ENCODE assay signal across 17 cellular contexts in genomic region chr1:111489604-111490003, GRCh38. TPM values are rescaled to one million over a fixed set of nuclear protein-coding genes. Genes with fewer than 3 reads are reported as not detected.
DNase-seq lines count a peak whose midpoint lies in the region; ATAC-seq and TF ChIP-seq lines count a peak whose summit lies in the region.
"Had no signal": no experiment of that assay in that cellular context is flagged by ENCODE, and none has a peak within 500 bp of the region (broad histone marks: within the 10 kb centered on the region; RNA-seq: fewer than 3 reads in every experiment).

No MANE protein-coding gene starts in this region.

- H3K4me3 ChIP-seq in esophagus muscularis mucosa, result no peak overlapping the region
- no peak overlapping the region for H3K4me3 ChIP-seq in lower lobe of right lung
- no peak overlapping the region for H3K4me3 ChIP-seq in testis
- H3K4me3 ChIP-seq in OCI-LY7 (ENCODE audit: low read depth, low read length, poor library complexity, severe bottlenecking), result no peak overlapping the region
- H3K4me3 ChIP-seq: breast epithelium had no signal

- TF ChIP-seq POLR2A in esophagus muscularis mucosa (IDR thresholded peaks at IDR 0.05; ENCODE audit: low read depth), result no peak
- TF ChIP-seq POLR2A in testis (IDR thresholded peaks at IDR 0.05), result no peak

- 81% methylated on average over 4 of the region's 4 CpGs for WGBS in esophagus muscularis mucosa
- 72 to 79% methylated on average over 4 of the region's 4 CpGs for WGBS in testis, 2 donors

- no TSS peak for BruUV-seq in OCI-LY7 (replicated peaks; lab: Mats Ljungman, UMichigan)

- peaks cover 0 to 4% (median 0%) of the 10 kb centered on the region in 4 donors for H3K4me1 ChIP-seq in esophagus muscularis mucosa
- peaks cover 16% of the 10 kb centered on the region for H3K4me1 ChIP-seq in lower lobe of right lung
- no peaks in the 10 kb centered on the region for H3K4me1 ChIP-seq in testis
- no peaks in the 10 kb centered on the region for H3K4me1 ChIP-seq in OCI-LY7 (ENCODE audit: insufficient read depth, low read length, poor library complexity, severe bottlenecking)
- H3K4me1 ChIP-seq: breast epithelium had no signal

- no peaks in the 10 kb centered on the region for H4K20me1 ChIP-seq in OCI-LY7 (ENCODE audit: insufficient read depth, low read length)

- POLR2A ChIA-PET in OCI-LY7 (lab: Charles Lee), result interaction anchor here (1.1 kb wide), 1 partner anchor 14 kb away, joined by 4 read pairs; the partner anchor contains the start of genes ADORA3 and TMIGD3

- ATAC-seq in lower lobe of right lung (peak; percentile 80), GM19035 (IDR thresholded peaks at IDR 0.05; ENCODE audit: unreplicated experiment) (no peak), HG02763 (IDR thresholded peaks at IDR 0.05; ENCODE audit: unreplicated experiment) (no peak)
- ATAC-seq: stimulated activated naive B cell treated with anti-CD40 and anti-IgM and Interleukin-4, amounts not matched to agents 10 μg/mL and 1 μg/mL and 100 μg/mL, for 72 hours had no signal

- H3K9me3 ChIP-seq in esophagus muscularis mucosa, result no peaks in the 10 kb centered on the region
- H3K9me3 ChIP-seq in lower lobe of right lung, result no peaks in the 10 kb centered on the region
- no peaks in the 10 kb centered on the region for H3K9me3 ChIP-seq in testis
- H3K9me3 ChIP-seq in OCI-LY7 (ENCODE audit: low read length), result no peaks in the 10 kb centered on the region
- H3K9me3 ChIP-seq: breast epithelium had no signal

- H3K9me2 ChIP-seq in OCI-LY7 (ENCODE audit: insufficient read depth, low read length), result no peaks in the 10 kb centered on the region

- peak; percentile 32 for DNase-seq in OCI-M1 (lab: John Stamatoyannopoulos, UW)
- DNase-seq in esophagus muscularis mucosa (ENCODE audit: extremely low spot score), result no peak
- no peak for DNase-seq in lower lobe of right lung
- DNase-seq in testis, result peak; percentile 35
- no peak for DNase-seq in SIG-M5 (lab: John Stamatoyannopoulos, UW)
- no peak for DNase-seq in OCI-LY7 (ENCODE audit: low spot score)
- DNase-seq: activated CD4-positive, alpha-beta T cell treated with anti-CD3 and anti-CD28 coated beads, Interleukin-2, amount 50 U/mL, for 1 hour; GDM1; stimulated activated CD4-positive, alpha-beta T cell treated with anti-CD3 and anti-CD28 coated beads, Interleukin-4, amount 100 ng/mL, for 4 hours; stimulated activated naive B cell treated with anti-CD40 and anti-IgM and Interleukin-4, amounts not matched to agents 10 μg/mL and 1 μg/mL and 100 μg/mL, for 72 hours; T-helper 1 cell had no signal

- CTCF ChIA-PET in OCI-LY7 (lab: Charles Lee; ENCODE audit: unreplicated experiment), result no interaction called here

- H3K36me3 ChIP-seq in esophagus muscularis mucosa (no peaks in the 10 kb centered on the region), lower lobe of right lung (no peaks in the 10 kb centered on the region), testis (ENCODE audit: low read depth, missing control alignments) (no peaks in the 10 kb centered on the region), OCI-LY7 (ENCODE audit: insufficient read depth, low read length) (no peaks in the 10 kb centered on the region)
- H3K36me3 ChIP-seq: breast epithelium had no signal

- intact Hi-C loops in esophagus muscularis mucosa (cut with DNase I) (no loop called here), lower lobe of right lung (cut with DNase I) (loop anchor here (10.0 kb wide), 1 partner anchor 275 kb away; no protein-coding TSS in a partner anchor), testis (cut with DNase I; ENCODE audit: low total_unique reads) (loop anchor here (10.0 kb wide), 1 partner anchor 265 kb away; the partner anchor contains the start of gene DDX20), OCI-LY7 (cut with micrococcal nuclease; ENCODE audit: unreplicated experiment) (no loop called here)

- H3K27me3 ChIP-seq in esophagus muscularis mucosa (no peaks in the 10 kb centered on the region), lower lobe of right lung (ENCODE audit: low read depth) (no peaks in the 10 kb centered on the region), testis (no peaks in the 10 kb centered on the region)
- H3K27me3 ChIP-seq: breast epithelium had no signal

- no peak overlapping the region for H3K4me2 ChIP-seq in OCI-LY7 (ENCODE audit: low read length)

- no peak overlapping the region for H2AFZ ChIP-seq in OCI-LY7 (ENCODE audit: low read length)

- H3K79me2 ChIP-seq in OCI-LY7 (ENCODE audit: insufficient read depth, low read depth, low read length), result no peaks in the 10 kb centered on the region

- TF ChIP-seq EP300 in esophagus muscularis mucosa (IDR thresholded peaks at IDR 0.05), result peak; percentile 69

- TF ChIP-seq CTCF in esophagus muscularis mucosa (IDR thresholded peaks at IDR 0.05) (no peak), lower lobe of right lung (IDR thresholded peaks at IDR 0.05) (no peak), testis (IDR thresholded peaks at IDR 0.05) (no peak), OCI-LY7 (conservative IDR thresholded peaks at IDR 0.05; ENCODE audit: low read length) (no peak)

- H3K27ac ChIP-seq in esophagus muscularis mucosa (replicated peaks in 1 of 4), result peak overlapping the region in 3 of 4 donors; percentile 16 to 61 (median 41)
- peak overlapping the region; percentile 70 for H3K27ac ChIP-seq in lower lobe of right lung
- H3K27ac ChIP-seq in testis, result peak overlapping the region in 1 of 2 donors; percentile 38
- H3K27ac ChIP-seq in OCI-LY7 (ENCODE audit: low read depth, low read length, poor library complexity, severe bottlenecking), result no peak overlapping the region
- H3K27ac ChIP-seq: C4-2B had no signal

RNA-seq across cellular contexts. Expression of gene ADORA3, which starts 13.8 kb away (rescaled TPM):
- total RNA-seq in esophagus muscularis mucosa (10 to 100 TPM in 1 of 4 donors, 1 to 10 TPM in 3; 4.9 to 13.3 (median 5.1) TPM), lower lobe of right lung (10.3 TPM), testis (1 to 10 TPM; 2.8 to 3.8 TPM), OCI-LY7 (2022) (0.17 TPM in 1 of 2 replicates, not detected in the other)
- 2.5 TPM for polyA plus RNA-seq in testis (ENCODE audit: insufficient read depth, low read depth, low replicate concordance)
- not detected in 2 replicates for total RNA-seq in OCI-LY7 (2014; rRNA removed; shearing (Covaris generic))
- total RNA-seq: activated T-helper 2 cell treated with anti-CD3 and anti-CD28 coated beads, Interferon-gamma antibody, Interleukin-2, Interleukin-4, amounts not matched to agents 10 μg/mL and 5 μg/mL and 100 μg/mL, durations not matched to agents 14 hours and 24 hours and 36 hours; pulmonary artery endothelial cell had no signal

RNA-seq across cellular contexts. Expression of gene TMIGD3, which starts 13.8 kb away (rescaled TPM):
- total RNA-seq in esophagus muscularis mucosa (1 to 10 TPM; 1.7 to 2.6 (median 2.3) TPM), lower lobe of right lung (9.0 TPM), testis (10 to 100 TPM; 27.6 to 63.6 TPM), OCI-LY7 (2022) (not detected in 2 replicates)
- 148 TPM for polyA plus RNA-seq in testis (ENCODE audit: insufficient read depth, low read depth, low replicate concordance)
- total RNA-seq in OCI-LY7 (2014; rRNA removed; shearing (Covaris generic)), result not detected in 2 replicates
- total RNA-seq: pulmonary artery endothelial cell had no signal

RNA-seq across cellular contexts. Expression of gene C1orf162, which starts 15.8 kb away (rescaled TPM):
- total RNA-seq in esophagus muscularis mucosa (10 to 100 TPM in 3 of 4 donors, 1 to 10 TPM in 1; 7.5 to 23.0 (median 12.2) TPM), lower lobe of right lung (135 TPM), testis (1 to 10 TPM; 5.4 to 6.9 TPM), OCI-LY7 (2022) (1.1 and 1.4 TPM in 2 replicates)
- 15.4 TPM for polyA plus RNA-seq in testis (ENCODE audit: insufficient read depth, low read depth, low replicate concordance)
- total RNA-seq in OCI-LY7 (2014; rRNA removed; shearing (Covaris generic)), result 0.39 and 1.3 TPM in 2 replicates

RNA-seq across cellular contexts. Expression of gene ATP5PB, which starts 40.3 kb away (rescaled TPM):
- total RNA-seq in esophagus muscularis mucosa (100 to 1,000 TPM; 177 to 203 (median 192) TPM), lower lobe of right lung (157 TPM), testis (100 to 1,000 TPM; 183 to 188 TPM), OCI-LY7 (2022) (285 and 303 TPM in 2 replicates)
- polyA plus RNA-seq in testis (ENCODE audit: insufficient read depth, low read depth, low replicate concordance), result 419 TPM
- 286 and 291 TPM in 2 replicates for total RNA-seq in OCI-LY7 (2014; rRNA removed; shearing (Covaris generic))

RNA-seq across cellular contexts. Expression of gene WDR77, which starts 40.5 kb away (rescaled TPM):
- total RNA-seq in esophagus muscularis mucosa (10 to 100 TPM; 20.8 to 27.6 (median 25.7) TPM), lower lobe of right lung (15.1 TPM), testis (10 to 100 TPM; 32.6 to 33.8 TPM), OCI-LY7 (2022) (59.9 and 66.4 TPM in 2 replicates)
- 33.7 TPM for polyA plus RNA-seq in testis (ENCODE audit: insufficient read depth, low read depth, low replicate concordance)
- total RNA-seq in OCI-LY7 (2014; rRNA removed; shearing (Covaris generic)), result 63.0 and 97.3 TPM in 2 replicates

Comparison
In these comparisons a context has a peak if more than half of its experiments do, and no peak if none do; other contexts are left out.
1. DNase-seq: peak in OCI-M1 (single experiment) and testis (single experiment); none in esophagus muscularis mucosa (single experiment), lower lobe of right lung (single experiment), SIG-M5 (single experiment) and OCI-LY7 (single experiment).
2. ATAC-seq: peak in lower lobe of right lung (2 of 2); none in GM19035 (single experiment) and HG02763 (single experiment).
3. intact Hi-C loops: an anchor here in lower lobe of right lung (10.0 kb wide) and testis (10.0 kb wide); none called in esophagus muscularis mucosa and OCI-LY7.